In genomic region chr1:154751690-154752089, GRCh38 we compare ENCODE assay signal across 10 cellular contexts.
A peak's percentile ranks its signal among the peaks of the same experiment; 100 is the strongest.
DNase-seq lines count a peak whose midpoint lies in the region; ATAC-seq and TF ChIP-seq lines count a peak whose summit lies in the region.
"Had no signal": no experiment of that assay in that cellular context is flagged by ENCODE, and none has a peak within 500 bp of the region (broad histone marks: within the 10 kb centered on the region; RNA-seq: fewer than 3 reads in every experiment).

No MANE protein-coding gene starts in this region.

- CTCF ChIA-PET in activated naive CD4-positive, alpha-beta T cell treated with anti-CD3 and anti-CD28 coated beads for 36 hours (lab: Charles Lee): interaction anchor here (0.7 to 6.1 kb wide), 6 partner anchors 9 to 192 kb away, joined by 3 to 56 read pairs (median 11); no protein-coding TSS in a partner anchor
- CTCF ChIA-PET in activated naive CD4-positive, alpha-beta T cell treated with anti-CD3 and anti-CD28 coated beads, Interleukin-2, amount 10 ng/mL, durations not matched to agents 7 days and 5 days (lab: Charles Lee): interaction anchor here (0.5 to 5.6 kb wide), 7 partner anchors 9 to 192 kb away, joined by 3 to 40 read pairs (median 5); no protein-coding TSS in a partner anchor

- 56 to 65% (median 62%) methylated on average over 5 of the region's 5 CpGs for WGBS in heart left ventricle, 4 donors

- peak overlapping the region in 1 of 12 donors; percentile 37 for H3K27ac ChIP-seq in heart left ventricle

- no peaks in the 10 kb centered on the region for H3K27me3 Mint-ChIP-seq in activated naive CD4-positive, alpha-beta T cell treated with anti-CD3 and anti-CD28 coated beads for 36 hours (ENCODE audit: low read depth)
- peaks cover 42% of the 10 kb centered on the region for H3K27me3 Mint-ChIP-seq in activated naive CD4-positive, alpha-beta T cell treated with anti-CD3 and anti-CD28 coated beads, Interleukin-2, amount 10 ng/mL, durations not matched to agents 7 days and 5 days

- peak in 3 of 4 donors; percentile 58 to 81 (median 78) for ATAC-seq in heart left ventricle

- no peak for TF ChIP-seq POLR2A in heart left ventricle (IDR thresholded peaks at IDR 0.05)

- no peak for TF ChIP-seq CTCF in heart left ventricle (IDR thresholded peaks at IDR 0.05)

- H3K4me1 Mint-ChIP-seq in activated naive CD4-positive, alpha-beta T cell treated with anti-CD3 and anti-CD28 coated beads for 36 hours (ENCODE audit: low read depth): peaks cover 89% of the 10 kb centered on the region
- H3K4me1 Mint-ChIP-seq in activated naive CD4-positive, alpha-beta T cell treated with anti-CD3 and anti-CD28 coated beads, Interleukin-2, amount 10 ng/mL, durations not matched to agents 7 days and 5 days: peaks cover 66% of the 10 kb centered on the region

- H3K9me3 ChIP-seq in heart left ventricle: peaks cover 0 to 3% (median 0%) of the 10 kb centered on the region in 12 donors
- no peaks in the 10 kb centered on the region for H3K9me3 ChIP-seq in HAP-1
- H3K9me3 ChIP-seq: Caco-2 had no signal

- H3K27me3 ChIP-seq in heart left ventricle (no peaks in the 10 kb centered on the region), HAP-1 (ENCODE audit: low read depth) (peaks cover 15% of the 10 kb centered on the region; the same call in 1 of the 2 replicates)

- H3K4me1 ChIP-seq in heart left ventricle (peaks cover 0 to 37% (median 12%) of the 10 kb centered on the region in 12 donors), HAP-1 (no peaks in the 10 kb centered on the region)
- H3K4me1 ChIP-seq: Caco-2 had no signal

- no peaks in the 10 kb centered on the region for H3K9me3 Mint-ChIP-seq in activated naive CD4-positive, alpha-beta T cell treated with anti-CD3 and anti-CD28 coated beads for 36 hours
- H3K9me3 Mint-ChIP-seq in activated naive CD4-positive, alpha-beta T cell treated with anti-CD3 and anti-CD28 coated beads, Interleukin-2, amount 10 ng/mL, durations not matched to agents 7 days and 5 days: no peaks in the 10 kb centered on the region

- H3K27ac Mint-ChIP-seq in activated naive CD4-positive, alpha-beta T cell treated with anti-CD3 and anti-CD28 coated beads for 36 hours: peak overlapping the region; percentile 94
- no peak overlapping the region for H3K27ac Mint-ChIP-seq in activated naive CD4-positive, alpha-beta T cell treated with anti-CD3 and anti-CD28 coated beads, Interleukin-2, amount 10 ng/mL, durations not matched to agents 7 days and 5 days

- H3K4me3 Mint-ChIP-seq in activated naive CD4-positive, alpha-beta T cell treated with anti-CD3 and anti-CD28 coated beads for 36 hours: peak overlapping the region; percentile 23
- no peak overlapping the region for H3K4me3 Mint-ChIP-seq in activated naive CD4-positive, alpha-beta T cell treated with anti-CD3 and anti-CD28 coated beads, Interleukin-2, amount 10 ng/mL, durations not matched to agents 7 days and 5 days

- peak; percentile 72 for DNase-seq in activated naive CD4-positive, alpha-beta T cell treated with anti-CD3 and anti-CD28 coated beads for 36 hours
- DNase-seq in activated naive CD4-positive, alpha-beta T cell treated with anti-CD3 and anti-CD28 coated beads, Interleukin-2, amount 10 ng/mL, durations not matched to agents 7 days and 5 days: no peak
- DNase-seq in NOMO-1 (lab: John Stamatoyannopoulos, UW; ENCODE audit: unreplicated experiment in 2 of 2) (peak; percentile 39 to 68), heart left ventricle (no peak), stromal cell of bone marrow (ENCODE audit: low read depth) (peak; percentile 69), EL (no peak), HT-29 (ENCODE audit: low spot score) (no peak), HAP-1 (ENCODE audit: low spot score in 2 of 2) (no peak)
- DNase-seq: activated CD4-positive, alpha-beta T cell treated with anti-CD3 and anti-CD28 coated beads for 4 hours; Caco-2 had no signal

- intact Hi-C loops in activated naive CD4-positive, alpha-beta T cell treated with anti-CD3 and anti-CD28 coated beads for 36 hours (cut with micrococcal nuclease): loop anchor here (1.0 to 10.0 kb wide), 3 partner anchors 8 to 257 kb away; no protein-coding TSS in a partner anchor
- intact Hi-C loops in heart left ventricle (cut with DNase I): loop anchor here in 2 of 10 donors (5.0 to 10.0 kb wide), 2 partner anchors 51 to 187 kb away; partner anchors contain the start of gene CHRNB2 (in 1 of the 2)

- H3K36me3 ChIP-seq in heart left ventricle: no peaks in the 10 kb centered on the region
- no peaks in the 10 kb centered on the region for H3K36me3 ChIP-seq in HAP-1 (replicated peaks)

- in situ Hi-C loops in HAP-1 (cut with MboI; ENCODE audit: low sequenced_read_pairs): no loop called here

- H3K36me3 Mint-ChIP-seq in activated naive CD4-positive, alpha-beta T cell treated with anti-CD3 and anti-CD28 coated beads for 36 hours (ENCODE audit: low read depth): no peaks in the 10 kb centered on the region
- no peaks in the 10 kb centered on the region for H3K36me3 Mint-ChIP-seq in activated naive CD4-positive, alpha-beta T cell treated with anti-CD3 and anti-CD28 coated beads, Interleukin-2, amount 10 ng/mL, durations not matched to agents 7 days and 5 days

- no peak overlapping the region for H3K4me3 ChIP-seq in heart left ventricle
- H3K4me3 ChIP-seq in HAP-1: no peak overlapping the region

Comparison
In these comparisons a context has a peak if more than half of its experiments do, and no peak if none do; other contexts are left out.
1. DNase-seq: peak in activated naive CD4-positive, alpha-beta T cell treated with anti-CD3 and anti-CD28 coated beads for 36 hours (single experiment), NOMO-1 (2 of 2) and stromal cell of bone marrow (single experiment); none in activated naive CD4-positive, alpha-beta T cell treated with anti-CD3 and anti-CD28 coated beads, Interleukin-2, amount 10 ng/mL, durations not matched to agents 7 days and 5 days (single experiment), heart left ventricle (0 of 5), EL (single experiment), HT-29 (single experiment) and HAP-1 (0 of 2).